18 cellular contexts compared by ENCODE assay signal in the genomic region with DNA sequence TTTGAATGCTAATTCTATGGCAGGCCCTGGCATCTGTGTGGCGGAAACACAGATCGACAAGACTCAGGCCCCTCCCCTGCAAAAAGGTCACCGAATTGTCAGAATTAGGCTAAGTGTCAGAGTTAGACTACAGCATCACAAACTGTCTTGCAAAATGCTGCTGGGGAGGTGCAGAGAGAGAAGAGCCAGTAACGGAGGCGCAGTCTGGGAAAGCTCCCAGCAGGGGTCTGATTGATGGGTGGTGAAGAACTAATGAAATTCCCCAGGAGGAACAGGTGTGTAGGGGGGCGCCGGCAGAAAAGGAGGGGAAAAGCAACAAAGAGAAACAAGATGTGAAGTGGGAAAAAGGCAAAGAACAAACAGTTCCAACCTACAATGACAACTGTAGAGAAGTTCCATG.
"Had no signal": no experiment of that assay in that cellular context is flagged by ENCODE, and none has a peak within 500 bp of the region (broad histone marks: within the 10 kb centered on the region; RNA-seq: fewer than 3 reads in every experiment).

No MANE protein-coding gene starts in this region.

- H3K27me3 ChIP-seq: testis had no signal

- H3K4me3 Mint-ChIP-seq: activated CD4-positive, alpha-beta T cell treated with anti-CD3 and anti-CD28 coated beads for 36 hours; activated CD8-positive, alpha-beta T cell treated with anti-CD3 and anti-CD28 coated beads, Interleukin-2, amount 10 ng/mL, durations not matched to agents 7 days and 5 days; activated naive CD8-positive, alpha-beta T cell treated with anti-CD3 and anti-CD28 coated beads, Interleukin-2, amount 10 ng/mL, durations not matched to agents 7 days and 5 days; brain; central memory CD8-positive, alpha-beta T cell; nephron; stimulated activated naive CD8-positive, alpha-beta T cell treated with anti-CD3 and anti-CD28 coated beads, Interleukin-15, amount 100 ng/mL, for 72 hours; T-helper 17 cell had no signal

- H3K27me3 Mint-ChIP-seq: activated CD4-positive, alpha-beta T cell treated with anti-CD3 and anti-CD28 coated beads for 36 hours; central memory CD8-positive, alpha-beta T cell; stimulated activated naive CD8-positive, alpha-beta T cell treated with anti-CD3 and anti-CD28 coated beads, Interleukin-15, amount 100 ng/mL, for 72 hours; T-helper 17 cell had no signal

- H3K27ac Mint-ChIP-seq: activated CD4-positive, alpha-beta T cell treated with anti-CD3 and anti-CD28 coated beads for 36 hours; activated CD8-positive, alpha-beta T cell treated with anti-CD3 and anti-CD28 coated beads, Interleukin-2, amount 10 ng/mL, durations not matched to agents 7 days and 5 days; activated naive CD8-positive, alpha-beta T cell treated with anti-CD3 and anti-CD28 coated beads, Interleukin-2, amount 10 ng/mL, durations not matched to agents 7 days and 5 days; brain; nephron; stimulated activated naive CD8-positive, alpha-beta T cell treated with anti-CD3 and anti-CD28 coated beads, Interleukin-15, amount 100 ng/mL, for 72 hours; T-helper 17 cell had no signal

- H3K36me3 ChIP-seq: WERI-Rb-1 had no signal

- DNase-seq: activated CD4-positive, alpha-beta T cell treated with anti-CD3 and anti-CD28 coated beads for 36 hours; activated CD8-positive, alpha-beta T cell treated with anti-CD3 and anti-CD28 coated beads, Interleukin-2, amount 10 ng/mL, durations not matched to agents 7 days and 5 days; activated naive CD4-positive, alpha-beta T cell; activated naive CD8-positive, alpha-beta T cell treated with anti-CD3 and anti-CD28 coated beads, Interleukin-2, amount 10 ng/mL, durations not matched to agents 7 days and 5 days; activated T-cell treated with anti-CD3 and anti-CD28 coated beads for 4 hours; cortex of kidney; effector CD4-positive, alpha-beta T cell; foreskin fibroblast; hippocampal formation; mesenchymal stem cell; stimulated activated naive CD8-positive, alpha-beta T cell treated with anti-CD3 and anti-CD28 coated beads, Interleukin-15, amount 100 ng/mL, for 72 hours; T-helper 17 cell; testis; WERI-Rb-1 had no signal

- H3K9me3 ChIP-seq: testis had no signal

- H3K27ac ChIP-seq: testis, WERI-Rb-1 had no signal

- ATAC-seq: activated CD4-positive, alpha-beta T cell treated with anti-CD3 and anti-CD28 coated beads for 36 hours; activated CD8-positive, alpha-beta T cell treated with anti-CD3 and anti-CD28 coated beads, Interleukin-2, amount 10 ng/mL, durations not matched to agents 7 days and 5 days; sciatic nerve; stimulated activated naive CD8-positive, alpha-beta T cell treated with anti-CD3 and anti-CD28 coated beads, Interleukin-15, amount 100 ng/mL, for 72 hours; T-helper 17 cell had no signal

- H3K4me1 Mint-ChIP-seq: activated CD4-positive, alpha-beta T cell treated with anti-CD3 and anti-CD28 coated beads for 36 hours; activated naive CD8-positive, alpha-beta T cell treated with anti-CD3 and anti-CD28 coated beads, Interleukin-2, amount 10 ng/mL, durations not matched to agents 7 days and 5 days; brain; central memory CD8-positive, alpha-beta T cell; stimulated activated naive CD8-positive, alpha-beta T cell treated with anti-CD3 and anti-CD28 coated beads, Interleukin-15, amount 100 ng/mL, for 72 hours had no signal

- H3K9me3 Mint-ChIP-seq: activated naive CD8-positive, alpha-beta T cell treated with anti-CD3 and anti-CD28 coated beads, Interleukin-2, amount 10 ng/mL, durations not matched to agents 7 days and 5 days; central memory CD8-positive, alpha-beta T cell; stimulated activated naive CD8-positive, alpha-beta T cell treated with anti-CD3 and anti-CD28 coated beads, Interleukin-15, amount 100 ng/mL, for 72 hours had no signal

- H3K36me3 Mint-ChIP-seq: activated naive CD8-positive, alpha-beta T cell treated with anti-CD3 and anti-CD28 coated beads, Interleukin-2, amount 10 ng/mL, durations not matched to agents 7 days and 5 days; brain had no signal

- H3K4me3 ChIP-seq: testis had no signal
